In genomic region chr20:48694466-48694865, GRCh38 we compare ENCODE assay signal across 17 cellular contexts.
DNase-seq lines count a peak whose midpoint lies in the region; ATAC-seq and TF ChIP-seq lines count a peak whose summit lies in the region.
"Had no signal": no experiment of that assay in that cellular context is flagged by ENCODE, and none has a peak within 500 bp of the region (broad histone marks: within the 10 kb centered on the region; RNA-seq: fewer than 3 reads in every experiment).

No MANE protein-coding gene starts in this region.

- POLR2A ChIA-PET in CD8-positive, alpha-beta memory T cell (lab: Charles Lee) = no interaction called here

- no peaks in the 10 kb centered on the region for H3K9me3 ChIP-seq in CD8-positive, alpha-beta memory T cell (ENCODE audit: low read length)
- H3K9me3 ChIP-seq in sigmoid colon = no peaks in the 10 kb centered on the region
- H3K9me3 ChIP-seq: BE2C had no signal

- peaks cover 19% of the 10 kb centered on the region for H3K4me1 ChIP-seq in CD8-positive, alpha-beta memory T cell (ENCODE audit: insufficient read depth, low read length)
- peaks cover 0 to 8% (median 6%) of the 10 kb centered on the region in 4 donors for H3K4me1 ChIP-seq in sigmoid colon

- no peaks in the 10 kb centered on the region for H3K27me3 Mint-ChIP-seq in activated naive CD8-positive, alpha-beta T cell
- H3K27me3 Mint-ChIP-seq in activated naive CD8-positive, alpha-beta T cell treated with anti-CD3 and anti-CD28 coated beads, Interleukin-2, amount 50 U/mL, for 24 hours = no peaks in the 10 kb centered on the region
- peaks cover 0 to 4% of the 10 kb centered on the region in 2 donors for H3K27me3 Mint-ChIP-seq in CD8-positive, alpha-beta memory T cell
- H3K27me3 Mint-ChIP-seq in activated T-helper 17 cell treated with anti-CD3 and anti-CD28 coated beads, Interleukin-2, amount 50 U/mL, for 72 hours = no peaks in the 10 kb centered on the region

- WGBS in sigmoid colon, 2 donors = 85 to 90% methylated on average over 6 of the region's 6 CpGs

- CTCF ChIA-PET in CD8-positive, alpha-beta memory T cell (lab: Charles Lee) = no interaction called here

- H3K27ac Mint-ChIP-seq in activated naive CD8-positive, alpha-beta T cell = peak overlapping the region; percentile 24
- no peak overlapping the region for H3K27ac Mint-ChIP-seq in activated naive CD8-positive, alpha-beta T cell treated with anti-CD3 and anti-CD28 coated beads, Interleukin-2, amount 50 U/mL, for 24 hours
- H3K27ac Mint-ChIP-seq in CD8-positive, alpha-beta memory T cell = peak overlapping the region; percentile 29 to 91 (median 62)
- H3K27ac Mint-ChIP-seq in activated T-helper 17 cell treated with anti-CD3 and anti-CD28 coated beads, Interleukin-2, amount 50 U/mL, for 72 hours = peak overlapping the region; percentile 64

- TF ChIP-seq POLR2A in sigmoid colon (IDR thresholded peaks at IDR 0.05) = no peak

- intact Hi-C loops in sigmoid colon (cut with DNase I) = no loop called here

- H3K36me3 ChIP-seq in CD8-positive, alpha-beta memory T cell (ENCODE audit: insufficient read depth, low read length) = peaks cover 33% of the 10 kb centered on the region
- H3K36me3 ChIP-seq in sigmoid colon = no peaks in the 10 kb centered on the region
- H3K36me3 ChIP-seq: BE2C had no signal

- no peaks in the 10 kb centered on the region for H3K9me3 Mint-ChIP-seq in activated naive CD8-positive, alpha-beta T cell (ENCODE audit: low read depth)
- H3K9me3 Mint-ChIP-seq in activated naive CD8-positive, alpha-beta T cell treated with anti-CD3 and anti-CD28 coated beads, Interleukin-2, amount 50 U/mL, for 24 hours = no peaks in the 10 kb centered on the region
- no peaks in the 10 kb centered on the region for H3K9me3 Mint-ChIP-seq in CD8-positive, alpha-beta memory T cell
- no peaks in the 10 kb centered on the region for H3K9me3 Mint-ChIP-seq in activated T-helper 17 cell treated with anti-CD3 and anti-CD28 coated beads, Interleukin-2, amount 50 U/mL, for 72 hours
- H3K9me3 Mint-ChIP-seq: H9 had no signal

- no peak for DNase-seq in activated naive CD8-positive, alpha-beta T cell treated with anti-CD3 and anti-CD28 coated beads, Interleukin-2, amount 50 U/mL, for 24 hours
- DNase-seq in CD8-positive, alpha-beta memory T cell = no peak
- DNase-seq in sigmoid colon (peak; percentile 6), NCI-H226 (no peak)
- DNase-seq: ACHN, BE2C, DMS153, H9, Kasumi-1, NCI-H1417, NCI-H1930, NCI-H524 treated with DMSO at 0.1 percent for 48 hours, SIG-M5 had no signal

- H3K27ac ChIP-seq in CD8-positive, alpha-beta memory T cell (ENCODE audit: low read depth, low read length) = no peak overlapping the region
- no peak overlapping the region for H3K27ac ChIP-seq in sigmoid colon

- no peak for TF ChIP-seq EP300 in sigmoid colon (IDR thresholded peaks at IDR 0.05)

- H3K27me3 ChIP-seq in CD8-positive, alpha-beta memory T cell (ENCODE audit: insufficient read depth, low read length, poor library complexity, severe bottlenecking) = no peaks in the 10 kb centered on the region
- H3K27me3 ChIP-seq in sigmoid colon = no peaks in the 10 kb centered on the region
- H3K27me3 ChIP-seq: BE2C had no signal

- H3K4me1 Mint-ChIP-seq in activated naive CD8-positive, alpha-beta T cell (ENCODE audit: low read depth) = peaks cover 10% of the 10 kb centered on the region
- peaks cover 22% of the 10 kb centered on the region for H3K4me1 Mint-ChIP-seq in activated naive CD8-positive, alpha-beta T cell treated with anti-CD3 and anti-CD28 coated beads, Interleukin-2, amount 50 U/mL, for 24 hours
- H3K4me1 Mint-ChIP-seq in CD8-positive, alpha-beta memory T cell = peaks cover 60 to 70% (median 63%) of the 10 kb centered on the region in 3 donors
- H3K4me1 Mint-ChIP-seq in activated T-helper 17 cell treated with anti-CD3 and anti-CD28 coated beads, Interleukin-2, amount 50 U/mL, for 72 hours = peaks cover 19% of the 10 kb centered on the region

- H3K4me3 Mint-ChIP-seq in activated naive CD8-positive, alpha-beta T cell = no peak overlapping the region
- H3K4me3 Mint-ChIP-seq in activated naive CD8-positive, alpha-beta T cell treated with anti-CD3 and anti-CD28 coated beads, Interleukin-2, amount 50 U/mL, for 24 hours = no peak overlapping the region
- H3K4me3 Mint-ChIP-seq in CD8-positive, alpha-beta memory T cell = no peak overlapping the region
- no peak overlapping the region for H3K4me3 Mint-ChIP-seq in activated T-helper 17 cell treated with anti-CD3 and anti-CD28 coated beads, Interleukin-2, amount 50 U/mL, for 72 hours
- H3K4me3 Mint-ChIP-seq: H9 had no signal

- peaks cover 14% of the 10 kb centered on the region for H3K36me3 Mint-ChIP-seq in activated naive CD8-positive, alpha-beta T cell
- peaks cover 44% of the 10 kb centered on the region for H3K36me3 Mint-ChIP-seq in activated naive CD8-positive, alpha-beta T cell treated with anti-CD3 and anti-CD28 coated beads, Interleukin-2, amount 50 U/mL, for 24 hours (ENCODE audit: low read depth)
- H3K36me3 Mint-ChIP-seq in CD8-positive, alpha-beta memory T cell = peaks cover 2 to 90% (median 25%) of the 10 kb centered on the region in 3 donors
- H3K36me3 Mint-ChIP-seq in activated T-helper 17 cell treated with anti-CD3 and anti-CD28 coated beads, Interleukin-2, amount 50 U/mL, for 72 hours (ENCODE audit: low read depth) = peaks cover 90% of the 10 kb centered on the region

- TF ChIP-seq CTCF in sigmoid colon (IDR thresholded peaks at IDR 0.05) = no peak

- no peak overlapping the region for H3K4me3 ChIP-seq in CD8-positive, alpha-beta memory T cell (ENCODE audit: low read length)
- no peak overlapping the region for H3K4me3 ChIP-seq in sigmoid colon

- no peak for ATAC-seq in activated naive CD8-positive, alpha-beta T cell treated with anti-CD3 and anti-CD28 coated beads, Interleukin-2, amount 50 U/mL, for 24 hours
- ATAC-seq in activated T-helper 17 cell treated with anti-CD3 and anti-CD28 coated beads, Interleukin-2, amount 50 U/mL, for 72 hours (replicated peaks) = no peak
- ATAC-seq in GM19351 (IDR thresholded peaks at IDR 0.05; ENCODE audit: unreplicated experiment) (no peak), GM19395 (IDR thresholded peaks at IDR 0.05; ENCODE audit: unreplicated experiment) (no peak)
